In genomic region chr19:6279620-6279930, GRCh38 we compare ENCODE assay signal across 8 cellular contexts. TPM values are rescaled to one million over a fixed set of nuclear protein-coding genes. Genes with fewer than 3 reads are reported as not detected.
DNase-seq lines count a peak whose midpoint lies in the region; ATAC-seq lines count a peak whose summit lies in the region.

No MANE protein-coding gene starts in this region.

- H2BK120ac ChIP-seq in mesendoderm (ENCODE audit: low read depth, low read length), result peak overlapping the region; percentile 80

- peak overlapping the region; percentile 80 for H3K23ac ChIP-seq in mesendoderm (ENCODE audit: low read length)

- H3K56ac ChIP-seq in mesendoderm (ENCODE audit: low read length), result peak overlapping the region; percentile 57

- peaks cover 32% of the 10 kb centered on the region for H3K79me1 ChIP-seq in mesendoderm (ENCODE audit: low read length)

- WGBS in mesendoderm (ENCODE audit: extremely low coverage, insufficient coverage, low lambda C conversion rate), result no CpG with 5 or more reads among the region's 59 CpGs

- H3K4me3 ChIP-seq in adipocyte (ENCODE audit: low read length), result peak overlapping the region; percentile 91
- H3K4me3 ChIP-seq in mesendoderm (ENCODE audit: low read length), result peak overlapping the region; percentile 86

- H3K9ac ChIP-seq in adipocyte (ENCODE audit: low read length) (peak overlapping the region; percentile 95), mesendoderm (ENCODE audit: low read length) (peak overlapping the region; percentile 80)

- no peak overlapping the region for H3K4me2 ChIP-seq in mesendoderm (ENCODE audit: low read length)

- peak; percentile 33 for ATAC-seq in GM18907 (IDR thresholded peaks at IDR 0.05; ENCODE audit: unreplicated experiment)
- ATAC-seq in HG02981 (IDR thresholded peaks at IDR 0.05; ENCODE audit: unreplicated experiment), result peak; percentile 19

- H4K5ac ChIP-seq in mesendoderm (ENCODE audit: low read length), result no peak overlapping the region

- H3K27me3 ChIP-seq in adipocyte (replicated peaks; ENCODE audit: control insufficient read depth, insufficient read depth, low read length) (no peaks in the 10 kb centered on the region), mesendoderm (ENCODE audit: insufficient read depth, low read length, poor library complexity) (no peaks in the 10 kb centered on the region)

- no peak for DNase-seq in adipocyte (ENCODE audit: low read depth)
- DNase-seq in mesendoderm, result no peak
- no peak for DNase-seq in SKM-1 (lab: John Stamatoyannopoulos, UW; ENCODE audit: unreplicated experiment)
- DNase-seq in nucleus accumbens (lab: John Stamatoyannopoulos, UW), result no peak
- no peak for DNase-seq in activated effector memory CD4-positive, alpha-beta T cell treated with anti-CD3 and anti-CD28 coated beads, Interleukin-2, amount 50 U/mL, for 16 hours
- DNase-seq in 8988T, result no peak

- no peaks in the 10 kb centered on the region for H3K9me3 ChIP-seq in adipocyte (ENCODE audit: control insufficient read depth, low read length)

- peak overlapping the region; percentile 95 for H4K8ac ChIP-seq in mesendoderm (ENCODE audit: low read depth, low read length)

- no peak overlapping the region for H2BK5ac ChIP-seq in mesendoderm (ENCODE audit: low read length)

- no peak overlapping the region for H2AK5ac ChIP-seq in mesendoderm (ENCODE audit: low read length)

- H3K4ac ChIP-seq in mesendoderm (ENCODE audit: low read depth, low read length), result peak overlapping the region; percentile 98

- peaks cover 47% of the 10 kb centered on the region for H3K79me2 ChIP-seq in mesendoderm (ENCODE audit: control insufficient read depth, insufficient read depth, low read length)

- peak overlapping the region; percentile 99 for H3K18ac ChIP-seq in mesendoderm (ENCODE audit: low read length)

- H3K36me3 ChIP-seq in adipocyte (ENCODE audit: control insufficient read depth, insufficient read depth, low read length, severe bottlenecking), result no peaks in the 10 kb centered on the region
- H3K36me3 ChIP-seq in mesendoderm (ENCODE audit: control insufficient read depth, insufficient read depth, low read length), result no peaks in the 10 kb centered on the region

- H3K4me1 ChIP-seq in adipocyte (ENCODE audit: control insufficient read depth, insufficient read depth, low read length) (peaks cover 44% of the 10 kb centered on the region), mesendoderm (ENCODE audit: control insufficient read depth, low read depth, low read length) (peaks cover 7% of the 10 kb centered on the region)

- no peak overlapping the region for H3K27ac ChIP-seq in mesendoderm (ENCODE audit: low read depth, low read length)

- no peak overlapping the region for H2BK15ac ChIP-seq in mesendoderm (replicated peaks; ENCODE audit: low read depth)

RNA-seq across cellular contexts. Expression of gene MLLT1, which starts 0.2 kb away (rescaled TPM):
- 28.4 TPM for polyA plus RNA-seq in mesendoderm (2013, experiment 1 of 2)
- polyA plus RNA-seq in mesendoderm (2013, experiment 2 of 2), result 27.7 TPM

RNA-seq across cellular contexts. Expression of gene ACER1, which starts 53.8 kb away (rescaled TPM):
- not detected for polyA plus RNA-seq in mesendoderm (2013, experiment 1 of 2)
- not detected for polyA plus RNA-seq in mesendoderm (2013, experiment 2 of 2)
